Comparison of ENCODE assay signal across 9 cellular contexts in genomic region chr11:33802414-33802950, GRCh38. TPM values are rescaled to one million over a fixed set of nuclear protein-coding genes. Genes with fewer than 3 reads are reported as not detected.
DNase-seq lines count a peak whose midpoint lies in the region; FAIRE-seq and TF ChIP-seq lines count a peak whose summit lies in the region.
"Had no signal": no experiment of that assay in that cellular context is flagged by ENCODE, and none has a peak within 500 bp of the region (broad histone marks: within the 10 kb centered on the region; RNA-seq: fewer than 3 reads in every experiment).

No MANE protein-coding gene starts in this region.

- peak; percentile 53 for DNase-seq in activated CD4-positive, alpha-beta T cell treated with anti-CD3 and anti-CD28 coated beads, Interleukin-2, amount 10 ng/mL, durations not matched to agents 24 days and 14 days
- DNase-seq in activated CD4-positive, alpha-beta T cell treated with anti-CD3 and anti-CD28 coated beads for 1 hour: no peak
- DNase-seq in NCI-H187 (lab: John Stamatoyannopoulos, UW) (peak; percentile 86 to 87), fibroblast of villous mesenchyme (ENCODE audit: low read depth) (peak; percentile 71), neural progenitor cell (ENCODE audit: low spot score) (peak; percentile 93), frontal cortex (ENCODE audit: low spot score in 2 of 2) (no peak), CD1c-positive myeloid dendritic cell (ENCODE audit: extremely low spot score) (no peak)

- H3K9ac ChIP-seq in neural progenitor cell: no peak overlapping the region

- no peaks in the 10 kb centered on the region for H3F3A ChIP-seq in neural progenitor cell (ENCODE audit: low read depth)

- H3K4me3 ChIP-seq in WI38 (ENCODE audit: low read depth, low read length) (peak overlapping the region; percentile 28), fibroblast of villous mesenchyme (ENCODE audit: low read depth, low read length) (no peak overlapping the region), neural progenitor cell (peak overlapping the region; percentile 50)

- peak overlapping the region; percentile 90 for H2AFZ ChIP-seq in neural progenitor cell (replicated peaks)

- no peak overlapping the region for H3K27ac ChIP-seq in neural progenitor cell

- peak overlapping the region; percentile 82 for H3K4me2 ChIP-seq in neural progenitor cell

- no peak overlapping the region for H3K27ac Mint-ChIP-seq in activated CD4-positive, alpha-beta T cell treated with anti-CD3 and anti-CD28 coated beads, Interleukin-2, amount 10 ng/mL, durations not matched to agents 24 days and 14 days
- H3K27ac Mint-ChIP-seq in neural progenitor cell: no peak overlapping the region

- peaks cover 71% of the 10 kb centered on the region for H3K27me3 Mint-ChIP-seq in activated CD4-positive, alpha-beta T cell treated with anti-CD3 and anti-CD28 coated beads, Interleukin-2, amount 10 ng/mL, durations not matched to agents 24 days and 14 days
- H3K27me3 Mint-ChIP-seq in neural progenitor cell (ENCODE audit: insufficient read depth, low read depth): peaks cover 15% of the 10 kb centered on the region

- no peaks in the 10 kb centered on the region for H3K4me1 Mint-ChIP-seq in activated CD4-positive, alpha-beta T cell treated with anti-CD3 and anti-CD28 coated beads, Interleukin-2, amount 10 ng/mL, durations not matched to agents 24 days and 14 days
- H3K4me1 Mint-ChIP-seq in neural progenitor cell: peaks cover 10% of the 10 kb centered on the region

- TF ChIP-seq CTCF in WI38 (IDR thresholded peaks at IDR 0.05; ENCODE audit: low read depth, low read length): no peak
- no peak for TF ChIP-seq CTCF in fibroblast of villous mesenchyme (IDR thresholded peaks at IDR 0.05; ENCODE audit: insufficient read depth, low read depth, low read length)
- no peak for TF ChIP-seq CTCF in neural progenitor cell (IDR thresholded peaks at IDR 0.05)

- H3K36me3 Mint-ChIP-seq in activated CD4-positive, alpha-beta T cell treated with anti-CD3 and anti-CD28 coated beads, Interleukin-2, amount 10 ng/mL, durations not matched to agents 24 days and 14 days (ENCODE audit: low read depth): no peaks in the 10 kb centered on the region
- no peaks in the 10 kb centered on the region for H3K36me3 Mint-ChIP-seq in neural progenitor cell

- intact Hi-C loops in activated CD4-positive, alpha-beta T cell treated with anti-CD3 and anti-CD28 coated beads, Interleukin-2, amount 10 ng/mL, durations not matched to agents 24 days and 14 days (cut with micrococcal nuclease): no loop called here

- no peaks in the 10 kb centered on the region for H4K20me1 ChIP-seq in neural progenitor cell (ENCODE audit: low read depth)

- H3K27me3 ChIP-seq in neural progenitor cell: peaks cover 49% of the 10 kb centered on the region

- H3K36me3 ChIP-seq in neural progenitor cell: no peaks in the 10 kb centered on the region

- H3K9me3 Mint-ChIP-seq in activated CD4-positive, alpha-beta T cell treated with anti-CD3 and anti-CD28 coated beads, Interleukin-2, amount 10 ng/mL, durations not matched to agents 24 days and 14 days: no peaks in the 10 kb centered on the region
- H3K9me3 Mint-ChIP-seq in neural progenitor cell: no peaks in the 10 kb centered on the region

- H3K4me3 Mint-ChIP-seq in activated CD4-positive, alpha-beta T cell treated with anti-CD3 and anti-CD28 coated beads, Interleukin-2, amount 10 ng/mL, durations not matched to agents 24 days and 14 days: no peak overlapping the region
- H3K4me3 Mint-ChIP-seq in neural progenitor cell: peak overlapping the region; percentile 84

- H3K4me1 ChIP-seq in neural progenitor cell: peaks cover 7% of the 10 kb centered on the region

- H3K9me3 ChIP-seq in neural progenitor cell (ENCODE audit: low read depth): no peaks in the 10 kb centered on the region

- no peaks in the 10 kb centered on the region for H3K79me2 ChIP-seq in neural progenitor cell (ENCODE audit: low read depth)

- no peak for FAIRE-seq in frontal cortex (lab: Jason Lieb, UNC)
- FAIRE-seq: G401.6 had no signal

RNA-seq across cellular contexts. Expression of gene FBXO3, which starts 28.2 kb away (rescaled TPM):
- 18.1 and 20.9 TPM in 2 replicates for total RNA-seq in activated CD4-positive, alpha-beta T cell treated with anti-CD3 and anti-CD28 coated beads, Interleukin-2, amount 10 ng/mL, durations not matched to agents 24 days and 14 days
- total RNA-seq in fibroblast of villous mesenchyme: 16.8 and 30.7 TPM in 2 replicates
- 40.2 and 61.0 TPM in 2 replicates for total RNA-seq in neural progenitor cell (ENCODE audit: low replicate concordance)
- 90.9 TPM for total RNA-seq in frontal cortex

Comparison
In these comparisons a context has a peak if more than half of its experiments do, and no peak if none do; other contexts are left out.
1. DNase-seq: peak in activated CD4-positive, alpha-beta T cell treated with anti-CD3 and anti-CD28 coated beads, Interleukin-2, amount 10 ng/mL, durations not matched to agents 24 days and 14 days (single experiment), NCI-H187 (2 of 2), fibroblast of villous mesenchyme (single experiment) and neural progenitor cell (single experiment); none in activated CD4-positive, alpha-beta T cell treated with anti-CD3 and anti-CD28 coated beads for 1 hour (single experiment), frontal cortex (0 of 2) and CD1c-positive myeloid dendritic cell (single experiment).